ENCODE assay signal across 13 cellular contexts in the genomic region with DNA sequence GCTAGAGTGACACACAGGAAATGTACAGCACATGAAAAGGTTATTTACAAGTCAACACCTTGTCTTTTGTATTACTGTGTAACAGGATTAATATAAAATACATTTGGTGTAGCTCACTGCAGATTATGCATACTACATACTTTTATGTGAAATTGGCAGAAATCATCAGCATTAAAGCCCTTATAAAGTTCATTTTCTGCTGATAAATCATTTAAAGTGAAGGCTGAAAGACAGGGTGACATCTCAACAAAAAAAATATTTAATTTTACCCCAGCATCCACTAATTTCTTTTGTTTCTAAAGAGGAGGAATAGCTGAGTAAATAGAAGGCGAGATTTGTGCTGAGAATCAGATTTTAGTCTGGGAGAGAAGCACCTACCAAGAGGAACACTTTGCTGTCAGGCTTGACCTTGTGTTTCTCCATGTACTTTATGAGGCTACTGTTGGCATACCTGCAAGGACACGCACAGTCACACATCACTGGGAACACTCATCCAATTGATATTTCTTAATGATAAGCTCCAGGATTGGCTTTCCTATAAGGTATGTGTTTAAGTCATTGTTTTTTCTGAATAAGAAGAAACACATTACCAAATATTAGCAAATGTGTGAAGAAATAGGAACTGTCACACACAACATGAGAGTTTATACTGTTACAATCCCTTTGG.
"Had no signal": no experiment of that assay in that cellular context is flagged by ENCODE, and none has a peak within 500 bp of the region (broad histone marks: within the 10 kb centered on the region; RNA-seq: fewer than 3 reads in every experiment).

No MANE protein-coding gene starts in this region.

- H3K27me3 ChIP-seq: thyroid gland had no signal

- H3K9me3 ChIP-seq: lower lobe of right lung, thyroid gland had no signal

- H3K27ac ChIP-seq: lower lobe of right lung, thyroid gland had no signal

- DNase-seq: activated CD4-positive, alpha-beta T cell treated with anti-CD3 and anti-CD28 coated beads for 4 hours; activated CD8-positive, alpha-beta memory T cell treated with anti-CD3 and anti-CD28 coated beads, Interleukin-2, amount 50 U/mL, for 4 hours; activated CD8-positive, alpha-beta T cell treated with anti-CD3 and anti-CD28 coated beads, Interleukin-2, amount 10 ng/mL, durations not matched to agents 7 days and 5 days; activated gamma-delta T cell treated with Interleukin-2 at 50 U/mL for 16 hours; activated T-cell treated with anti-CD3 and anti-CD28 coated beads, Interleukin-2, amount 50 U/mL, for 72 hours; anterior cingulate cortex; foreskin fibroblast; kidney glomerular epithelial cell; lower lobe of right lung; midbrain; stimulated activated CD4-positive, alpha-beta T cell treated with anti-CD3 and anti-CD28 coated beads, Interleukin-2, amount 100 ng/mL, for 48 hours; thyroid gland had no signal

- H3K4me1 ChIP-seq: lower lobe of right lung, thyroid gland had no signal

- ATAC-seq: activated CD8-positive, alpha-beta T cell treated with anti-CD3 and anti-CD28 coated beads, Interleukin-2, amount 10 ng/mL, durations not matched to agents 7 days and 5 days; activated T-cell treated with anti-CD3 and anti-CD28 coated beads, Interleukin-2, amount 50 U/mL, for 72 hours; lower lobe of right lung; stimulated activated memory B cell treated with anti-CD40 and anti-IgM and Interleukin-4, amounts not matched to agents 10 μg/mL and 1 μg/mL and 100 μg/mL, for 72 hours had no signal

- H3K4me3 ChIP-seq: lower lobe of right lung, thyroid gland had no signal
